In genomic region chr1:110083453-110084225, GRCh38 we compare ENCODE assay signal across 8 cellular contexts. TPM values are rescaled to one million over a fixed set of nuclear protein-coding genes. Genes with fewer than 3 reads are reported as not detected.
DNase-seq lines count a peak whose midpoint lies in the region; ATAC-seq and TF ChIP-seq lines count a peak whose summit lies in the region.

No MANE protein-coding gene starts in this region.

- intact Hi-C loops in posterior vena cava (cut with DNase I) = no loop called here

- H4K20me1 ChIP-seq in neural cell (ENCODE audit: insufficient read depth) = no peaks in the 10 kb centered on the region

- ATAC-seq in GM21737 (IDR thresholded peaks at IDR 0.05; ENCODE audit: unreplicated experiment) = no peak
- no peak for ATAC-seq in GM21447 (IDR thresholded peaks at IDR 0.05; ENCODE audit: unreplicated experiment)

- no peak for TF ChIP-seq EP300 in neural cell (conservative IDR thresholded peaks at IDR 0.05; ENCODE audit: poor library complexity, severe bottlenecking)

- WGBS in esophagus, 2 donors = 12 to 14% methylated on average over 41 to 47 of the region's 47 CpGs

- no peaks in the 10 kb centered on the region for H3K79me2 ChIP-seq in neural cell (replicated peaks; ENCODE audit: insufficient read depth, low read length)

- TF ChIP-seq RAD21 in neural cell (conservative IDR thresholded peaks at IDR 0.05) = no peak

- H3K4me3 ChIP-seq in AG09309 (ENCODE audit: control insufficient read depth, low read depth, low read length) (peak overlapping the region; percentile 44), HUES48 (ENCODE audit: low read depth, low read length) (peak overlapping the region; percentile 55), esophagus (ENCODE audit: low read depth in 1 of 2, low read length in 2 of 2) (peak overlapping the region; percentile 46 to 59), neural cell (ENCODE audit: low read length) (peak overlapping the region; percentile 60)

- no peaks in the 10 kb centered on the region for H3K36me3 ChIP-seq in HUES48 (ENCODE audit: control insufficient read depth, insufficient read depth, low read length)
- H3K36me3 ChIP-seq in esophagus (ENCODE audit: control insufficient read depth in 2 of 2, insufficient read depth in 2 of 2, low read length in 1 of 2) = no peaks in the 10 kb centered on the region
- no peaks in the 10 kb centered on the region for H3K36me3 ChIP-seq in neural cell (ENCODE audit: insufficient read depth, low read length)

- H2AFZ ChIP-seq in neural cell (ENCODE audit: low read depth, low read length) = no peak overlapping the region

- no peaks in the 10 kb centered on the region for H3K9me2 ChIP-seq in neural cell (ENCODE audit: insufficient read depth, low read length)

- H3K4me2 ChIP-seq in neural cell (ENCODE audit: low read length) = no peak overlapping the region

- peaks cover 85% of the 10 kb centered on the region for H3K27me3 ChIP-seq in HUES48 (ENCODE audit: control insufficient read depth, insufficient read depth, low read length)
- H3K27me3 ChIP-seq in esophagus (ENCODE audit: control insufficient read depth in 1 of 2, insufficient read depth in 2 of 2, low read length in 2 of 2) = no peaks in the 10 kb centered on the region
- peaks cover 78% of the 10 kb centered on the region for H3K27me3 ChIP-seq in neural cell (ENCODE audit: insufficient read depth, low read depth, low read length)

- no peak overlapping the region for H3K27ac ChIP-seq in HUES48 (ENCODE audit: low read depth, low read length)
- H3K27ac ChIP-seq in esophagus (ENCODE audit: low read depth in 2 of 2, low read length in 1 of 2) = peak overlapping the region in 1 of 2 donors; percentile 23
- H3K27ac ChIP-seq in neural cell (ENCODE audit: low read length) = no peak overlapping the region

- H3K9ac ChIP-seq in HUES48 (ENCODE audit: low read depth, low read length) = no peak overlapping the region
- no peak overlapping the region for H3K9ac ChIP-seq in neural cell (ENCODE audit: low read length)

- H3K4me1 ChIP-seq in HUES48 (ENCODE audit: control insufficient read depth, insufficient read depth, low read length) (peaks cover 5% of the 10 kb centered on the region), esophagus (ENCODE audit: control insufficient read depth in 2 of 2, insufficient read depth in 2 of 2, low read length in 1 of 2) (peaks cover 0 to 4% of the 10 kb centered on the region in 2 donors)

- no peaks in the 10 kb centered on the region for H3K9me3 ChIP-seq in HUES48 (ENCODE audit: control insufficient read depth, insufficient read depth, low read length)
- H3K9me3 ChIP-seq in esophagus (ENCODE audit: control insufficient read depth in 2 of 2, insufficient read depth in 1 of 2, low read depth in 1 of 2, low read length in 1 of 2) = no peaks in the 10 kb centered on the region
- H3K9me3 ChIP-seq in neural cell (ENCODE audit: low read length) = no peaks in the 10 kb centered on the region

- no peak for DNase-seq in AG09309 (ENCODE audit: low read depth)
- no peak for DNase-seq in posterior vena cava (ENCODE audit: low spot score)
- no peak for DNase-seq in NCI-H2171 treated with DMSO at 0.1 percent for 48 hours (lab: John Stamatoyannopoulos, UW)

- TF ChIP-seq CTCF in AG09309 (IDR thresholded peaks at IDR 0.05; ENCODE audit: control insufficient read depth, insufficient read depth, low read depth, low read length, missing control alignments) (no peak), neural cell (IDR thresholded peaks at IDR 0.05; ENCODE audit: poor library complexity, severe bottlenecking) (no peak)

- H3F3A ChIP-seq in neural cell (ENCODE audit: insufficient read depth, low read length, poor library complexity, severe bottlenecking) = no peaks in the 10 kb centered on the region

TF ChIP-seq in neural cell, 6 proteins besides CTCF, POLR2A, EP300 and RAD21:
- no peak for TF ChIP-seq REST (IDR thresholded peaks at IDR 0.05; ENCODE audit: borderline replicate concordance)
- no peak for TF ChIP-seq POLR2AphosphoS5 (IDR thresholded peaks at IDR 0.05)
- no peak for TF ChIP-seq MXI1 (conservative IDR thresholded peaks at IDR 0.05; ENCODE audit: poor library complexity, severe bottlenecking)
- TF ChIP-seq SMC3 (conservative IDR thresholded peaks at IDR 0.05; ENCODE audit: poor library complexity) = no peak
- TF ChIP-seq EZH2 (IDR thresholded peaks at IDR 0.05; ENCODE audit: borderline replicate concordance, insufficient read depth, low read length, poor library complexity, severe bottlenecking) = no peak
- no peak for TF ChIP-seq TAF1 (IDR thresholded peaks at IDR 0.05; ENCODE audit: low read depth)
TF ChIP-seq in neural cell: peak in this region for 0.

RNA-seq across cellular contexts. Expression of gene ALX3, which starts 13.2 kb away (rescaled TPM):
- polyA plus RNA-seq in esophagus = under 1 TPM; 0.04 to 0.06 TPM
- not detected in 2 replicates for polyA plus RNA-seq in neural cell
- polyA minus RNA-seq in neural cell = not detected in 2 replicates
- total RNA-seq in posterior vena cava = not detected

RNA-seq across cellular contexts. Expression of gene UBL4B, which starts 28.6 kb away (rescaled TPM):
- polyA plus RNA-seq in esophagus (not detected), neural cell (not detected in 2 replicates)
- polyA minus RNA-seq in neural cell = not detected in 2 replicates
- total RNA-seq in posterior vena cava = under 1 TPM in 1 of 2 donors, not detected in 1; 0.19 TPM

RNA-seq across cellular contexts. Expression of gene STRIP1, which starts 49.2 kb away (rescaled TPM):
- polyA plus RNA-seq in esophagus = 10 to 100 TPM; 12.3 to 14.0 TPM
- 178 and 197 TPM in 2 replicates for polyA plus RNA-seq in neural cell
- polyA minus RNA-seq in neural cell = 198 and 201 TPM in 2 replicates
- total RNA-seq in posterior vena cava = 10 to 100 TPM; 27.2 to 29.8 TPM

Comparison
In these comparisons a context has a peak if more than half of its experiments do, and no peak if none do; other contexts are left out.
1. RNA of gene STRIP1, which starts 49.2 kb away (polyA plus RNA-seq): 178 to 197 TPM in neural cell; 12.3 to 14.0 TPM in esophagus; every median in the first group is over 10 times any median in the second.
2. Peak in every context shown above with its lines, with median percentiles within 50 percentile points of each other: H3K4me3 ChIP-seq.